In the genomic region with DNA sequence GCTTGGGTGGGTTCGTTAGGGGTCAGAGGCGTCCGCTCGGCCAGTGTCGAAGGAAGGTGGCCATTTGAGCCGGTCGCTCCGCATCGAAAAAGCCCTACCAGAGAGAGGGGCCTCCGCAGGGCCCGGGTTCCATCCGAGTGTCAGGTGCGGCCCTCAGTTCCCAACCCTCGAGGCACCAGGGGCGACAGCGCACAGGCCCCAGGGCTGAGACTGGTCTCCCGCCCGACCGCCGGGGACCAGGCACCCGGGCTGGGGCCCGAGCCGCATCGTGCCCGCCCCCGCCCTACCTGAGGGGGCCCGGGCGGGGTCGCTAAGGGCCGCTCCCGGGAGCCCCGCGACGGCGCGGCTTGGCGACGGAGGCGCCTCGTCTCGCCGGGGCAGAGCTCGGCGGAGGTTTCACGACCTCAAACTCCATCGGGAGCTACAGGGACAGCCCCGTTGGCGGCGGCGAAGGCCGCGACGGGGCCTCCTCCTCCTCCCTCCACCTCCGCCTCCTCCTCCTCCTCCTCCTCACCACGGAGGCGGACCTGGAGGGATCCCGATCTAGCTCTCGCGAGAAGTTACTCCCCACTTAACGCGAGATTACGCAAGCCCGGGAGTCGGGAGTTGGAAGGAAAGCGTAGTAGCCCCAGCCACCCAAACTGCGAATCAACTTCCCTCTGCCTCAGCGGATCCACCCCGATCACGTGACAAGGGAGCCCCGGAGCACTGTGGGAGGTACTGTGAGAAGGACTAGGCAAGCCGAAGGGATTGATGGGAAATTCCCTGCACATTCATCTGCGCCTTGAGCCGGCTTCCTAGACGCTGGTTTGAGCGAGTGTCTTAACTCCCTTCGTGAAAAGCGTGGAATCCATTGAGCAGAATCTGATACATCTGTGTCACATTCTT, we compare ENCODE assay signal across 1 cellular context.
TF ChIP-seq lines count a peak whose summit lies in the region.

A gene with protein sequence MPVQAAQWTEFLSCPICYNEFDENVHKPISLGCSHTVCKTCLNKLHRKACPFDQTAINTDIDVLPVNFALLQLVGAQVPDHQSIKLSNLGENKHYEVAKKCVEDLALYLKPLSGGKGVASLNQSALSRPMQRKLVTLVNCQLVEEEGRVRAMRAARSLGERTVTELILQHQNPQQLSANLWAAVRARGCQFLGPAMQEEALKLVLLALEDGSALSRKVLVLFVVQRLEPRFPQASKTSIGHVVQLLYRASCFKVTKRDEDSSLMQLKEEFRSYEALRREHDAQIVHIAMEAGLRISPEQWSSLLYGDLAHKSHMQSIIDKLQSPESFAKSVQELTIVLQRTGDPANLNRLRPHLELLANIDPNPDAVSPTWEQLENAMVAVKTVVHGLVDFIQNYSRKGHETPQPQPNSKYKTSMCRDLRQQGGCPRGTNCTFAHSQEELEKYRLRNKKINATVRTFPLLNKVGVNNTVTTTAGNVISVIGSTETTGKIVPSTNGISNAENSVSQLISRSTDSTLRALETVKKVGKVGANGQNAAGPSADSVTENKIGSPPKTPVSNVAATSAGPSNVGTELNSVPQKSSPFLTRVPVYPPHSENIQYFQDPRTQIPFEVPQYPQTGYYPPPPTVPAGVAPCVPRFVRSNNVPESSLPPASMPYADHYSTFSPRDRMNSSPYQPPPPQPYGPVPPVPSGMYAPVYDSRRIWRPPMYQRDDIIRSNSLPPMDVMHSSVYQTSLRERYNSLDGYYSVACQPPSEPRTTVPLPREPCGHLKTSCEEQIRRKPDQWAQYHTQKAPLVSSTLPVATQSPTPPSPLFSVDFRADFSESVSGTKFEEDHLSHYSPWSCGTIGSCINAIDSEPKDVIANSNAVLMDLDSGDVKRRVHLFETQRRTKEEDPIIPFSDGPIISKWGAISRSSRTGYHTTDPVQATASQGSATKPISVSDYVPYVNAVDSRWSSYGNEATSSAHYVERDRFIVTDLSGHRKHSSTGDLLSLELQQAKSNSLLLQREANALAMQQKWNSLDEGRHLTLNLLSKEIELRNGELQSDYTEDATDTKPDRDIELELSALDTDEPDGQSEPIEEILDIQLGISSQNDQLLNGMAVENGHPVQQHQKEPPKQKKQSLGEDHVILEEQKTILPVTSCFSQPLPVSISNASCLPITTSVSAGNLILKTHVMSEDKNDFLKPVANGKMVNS (minus strand): TSS at position 537 of the 888 bp plus-strand sequence. CDS start 7,850 bp downstream, outside the sequence.

TF ChIP-seq in HepG2, 621 proteins besides CTCF, POLR2A, EP300 and RAD21 (continued from another document and continues in another):
- no peak for TF ChIP-seq KDM6A (CRISPR knock-in tag; IDR thresholded peaks at IDR 0.05; ENCODE audit: low read depth)
- no peak for TF ChIP-seq ZNF570 (CRISPR knock-in tag; IDR thresholded peaks at IDR 0.05; ENCODE audit: borderline replicate concordance)
- TF ChIP-seq ZFYVE20 (CRISPR knock-in tag; IDR thresholded peaks at IDR 0.05; ENCODE audit: borderline replicate concordance, low read depth): no peak
- TF ChIP-seq, protein P1, sequence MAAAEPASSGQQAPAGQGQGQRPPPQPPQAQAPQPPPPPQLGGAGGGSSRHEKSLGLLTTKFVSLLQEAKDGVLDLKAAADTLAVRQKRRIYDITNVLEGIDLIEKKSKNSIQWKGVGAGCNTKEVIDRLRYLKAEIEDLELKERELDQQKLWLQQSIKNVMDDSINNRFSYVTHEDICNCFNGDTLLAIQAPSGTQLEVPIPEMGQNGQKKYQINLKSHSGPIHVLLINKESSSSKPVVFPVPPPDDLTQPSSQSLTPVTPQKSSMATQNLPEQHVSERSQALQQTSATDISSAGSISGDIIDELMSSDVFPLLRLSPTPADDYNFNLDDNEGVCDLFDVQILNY (CRISPR knock-in tag; conservative IDR thresholded peaks at IDR 0.05): no peak; the same call in 1 of the 2 replicates
- TF ChIP-seq ZNF143 (CRISPR knock-in tag; IDR thresholded peaks at IDR 0.05): peak; percentile 95
- TF ChIP-seq MXD4 (CRISPR knock-in tag; IDR thresholded peaks at IDR 0.05): peak; percentile 73; the same call in 1 of the 2 replicates
- TF ChIP-seq KLF16 (CRISPR knock-in tag; IDR thresholded peaks at IDR 0.05): peak in 1 of 2 experiments; percentile 49; a peak in 2 of 4 replicates
- peak; percentile 47; the same call in 1 of the 2 replicates for TF ChIP-seq ZNF274 (CRISPR knock-in tag; IDR thresholded peaks at IDR 0.05)
- TF ChIP-seq, protein P2, sequence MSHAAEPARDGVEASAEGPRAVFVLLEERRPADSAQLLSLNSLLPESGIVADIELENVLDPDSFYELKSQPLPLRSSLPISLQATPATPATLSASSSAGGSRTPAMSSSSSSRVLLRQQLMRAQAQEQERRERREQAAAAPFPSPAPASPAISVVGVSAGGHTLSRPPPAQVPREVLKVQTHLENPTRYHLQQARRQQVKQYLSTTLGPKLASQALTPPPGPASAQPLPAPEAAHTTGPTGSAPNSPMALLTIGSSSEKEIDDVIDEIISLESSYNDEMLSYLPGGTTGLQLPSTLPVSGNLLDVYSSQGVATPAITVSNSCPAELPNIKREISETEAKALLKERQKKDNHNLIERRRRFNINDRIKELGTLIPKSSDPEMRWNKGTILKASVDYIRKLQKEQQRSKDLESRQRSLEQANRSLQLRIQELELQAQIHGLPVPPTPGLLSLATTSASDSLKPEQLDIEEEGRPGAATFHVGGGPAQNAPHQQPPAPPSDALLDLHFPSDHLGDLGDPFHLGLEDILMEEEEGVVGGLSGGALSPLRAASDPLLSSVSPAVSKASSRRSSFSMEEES (CRISPR knock-in tag; IDR thresholded peaks at IDR 0.05): peak; percentile 77
- no peak for TF ChIP-seq TOPORS (CRISPR knock-in tag; IDR thresholded peaks at IDR 0.05)
- TF ChIP-seq ZNF891 (CRISPR knock-in tag; IDR thresholded peaks at IDR 0.05): no peak
- TF ChIP-seq CREBL2 (CRISPR knock-in tag; IDR thresholded peaks at IDR 0.05; ENCODE audit: borderline replicate concordance): no peak
- TF ChIP-seq ZNF574 (CRISPR knock-in tag; IDR thresholded peaks at IDR 0.05): peak; percentile 76; the same call in 1 of the 2 replicates
- peak; percentile 82; the same call in 1 of the 2 replicates for TF ChIP-seq ZSCAN20 (CRISPR knock-in tag; IDR thresholded peaks at IDR 0.05; ENCODE audit: borderline replicate concordance)
- peak; percentile 90; the same call in 1 of the 2 replicates for TF ChIP-seq KDM5B (CRISPR knock-in tag; IDR thresholded peaks at IDR 0.05; ENCODE audit: borderline replicate concordance)
- TF ChIP-seq ETV5 (CRISPR knock-in tag; IDR thresholded peaks at IDR 0.05; ENCODE audit: borderline replicate concordance): peak; percentile 53
- no peak for TF ChIP-seq PAWR (CRISPR knock-in tag; IDR thresholded peaks at IDR 0.05; ENCODE audit: borderline replicate concordance)
- TF ChIP-seq ATF2 (CRISPR knock-in tag; IDR thresholded peaks at IDR 0.05): no peak; the same call in 1 of the 2 replicates
- no peak for TF ChIP-seq ZBTB2 (CRISPR knock-in tag; IDR thresholded peaks at IDR 0.05; ENCODE audit: low read depth)
- TF ChIP-seq ERF (CRISPR knock-in tag; IDR thresholded peaks at IDR 0.05): no peak
- TF ChIP-seq RFXANK (CRISPR knock-in tag; IDR thresholded peaks at IDR 0.05): no peak
- TF ChIP-seq SMAD9 (CRISPR knock-in tag; IDR thresholded peaks at IDR 0.05): no peak
- TF ChIP-seq POLR2AphosphoS5 (IDR thresholded peaks at IDR 0.05; ENCODE audit: low read depth, low read length): peak; percentile 93
- no peak for TF ChIP-seq ZNF713 (CRISPR knock-in tag; IDR thresholded peaks at IDR 0.05)
- peak; percentile 61; the same call in 1 of the 2 replicates for TF ChIP-seq HDAC1 (CRISPR knock-in tag; IDR thresholded peaks at IDR 0.05)
- peak; percentile 72 for TF ChIP-seq ATF1 (CRISPR knock-in tag; IDR thresholded peaks at IDR 0.05)
- TF ChIP-seq SMARCE1 (IDR thresholded peaks at IDR 0.05; ENCODE audit: borderline replicate concordance): no peak
- TF ChIP-seq RBFOX2 (IDR thresholded peaks at IDR 0.05; ENCODE audit: low read depth, low read length): peak; percentile 95
- TF ChIP-seq SYNCRIP (IDR thresholded peaks at IDR 0.05; ENCODE audit: insufficient read depth, low read depth, low read length): no peak
- TF ChIP-seq SP5 (CRISPR knock-in tag; IDR thresholded peaks at IDR 0.05; ENCODE audit: borderline replicate concordance, low read depth): peak; percentile 31; the same call in 1 of the 2 replicates
- TF ChIP-seq ZNF136 (CRISPR knock-in tag; IDR thresholded peaks at IDR 0.05; ENCODE audit: low read depth): no peak
- TF ChIP-seq MXI1 (IDR thresholded peaks at IDR 0.05; ENCODE audit: borderline replicate concordance, low read depth, low read length): peak; percentile 80; the same call in 2 of the 3 replicates
- TF ChIP-seq STAT5B (CRISPR knock-in tag; IDR thresholded peaks at IDR 0.05): no peak
- 0 out of 2 replicates have a peak, but pooled peaks have one; percentile 10 for TF ChIP-seq KDM3A (CRISPR knock-in tag; IDR thresholded peaks at IDR 0.05; ENCODE audit: low read depth)
- peak; percentile 95 for TF ChIP-seq AGO2 (optimal IDR thresholded peaks at IDR 0.05; ENCODE audit: low read depth, low read length)
- no peak for TF ChIP-seq ZNF367 (CRISPR knock-in tag; IDR thresholded peaks at IDR 0.05; ENCODE audit: borderline replicate concordance)
- TF ChIP-seq SRSF1 (optimal IDR thresholded peaks at IDR 0.05; ENCODE audit: low read depth, low read length): peak; percentile 44
- TF ChIP-seq CREM (IDR thresholded peaks at IDR 0.05): peak; percentile 72
- no peak for TF ChIP-seq CREM (CRISPR knock-in tag; IDR thresholded peaks at IDR 0.05)
- peak; percentile 82 for TF ChIP-seq PHF20 (CRISPR knock-in tag; IDR thresholded peaks at IDR 0.05)
- TF ChIP-seq SP2 (CRISPR knock-in tag; IDR thresholded peaks at IDR 0.05): 0 out of 2 replicates have a peak, but pooled peaks have one; percentile 40
- no peak for TF ChIP-seq TSC22D2 (CRISPR knock-in tag; IDR thresholded peaks at IDR 0.05; ENCODE audit: borderline replicate concordance)
- no peak for TF ChIP-seq ZNF773 (CRISPR knock-in tag; IDR thresholded peaks at IDR 0.05; ENCODE audit: borderline replicate concordance)
- TF ChIP-seq, protein P3, sequence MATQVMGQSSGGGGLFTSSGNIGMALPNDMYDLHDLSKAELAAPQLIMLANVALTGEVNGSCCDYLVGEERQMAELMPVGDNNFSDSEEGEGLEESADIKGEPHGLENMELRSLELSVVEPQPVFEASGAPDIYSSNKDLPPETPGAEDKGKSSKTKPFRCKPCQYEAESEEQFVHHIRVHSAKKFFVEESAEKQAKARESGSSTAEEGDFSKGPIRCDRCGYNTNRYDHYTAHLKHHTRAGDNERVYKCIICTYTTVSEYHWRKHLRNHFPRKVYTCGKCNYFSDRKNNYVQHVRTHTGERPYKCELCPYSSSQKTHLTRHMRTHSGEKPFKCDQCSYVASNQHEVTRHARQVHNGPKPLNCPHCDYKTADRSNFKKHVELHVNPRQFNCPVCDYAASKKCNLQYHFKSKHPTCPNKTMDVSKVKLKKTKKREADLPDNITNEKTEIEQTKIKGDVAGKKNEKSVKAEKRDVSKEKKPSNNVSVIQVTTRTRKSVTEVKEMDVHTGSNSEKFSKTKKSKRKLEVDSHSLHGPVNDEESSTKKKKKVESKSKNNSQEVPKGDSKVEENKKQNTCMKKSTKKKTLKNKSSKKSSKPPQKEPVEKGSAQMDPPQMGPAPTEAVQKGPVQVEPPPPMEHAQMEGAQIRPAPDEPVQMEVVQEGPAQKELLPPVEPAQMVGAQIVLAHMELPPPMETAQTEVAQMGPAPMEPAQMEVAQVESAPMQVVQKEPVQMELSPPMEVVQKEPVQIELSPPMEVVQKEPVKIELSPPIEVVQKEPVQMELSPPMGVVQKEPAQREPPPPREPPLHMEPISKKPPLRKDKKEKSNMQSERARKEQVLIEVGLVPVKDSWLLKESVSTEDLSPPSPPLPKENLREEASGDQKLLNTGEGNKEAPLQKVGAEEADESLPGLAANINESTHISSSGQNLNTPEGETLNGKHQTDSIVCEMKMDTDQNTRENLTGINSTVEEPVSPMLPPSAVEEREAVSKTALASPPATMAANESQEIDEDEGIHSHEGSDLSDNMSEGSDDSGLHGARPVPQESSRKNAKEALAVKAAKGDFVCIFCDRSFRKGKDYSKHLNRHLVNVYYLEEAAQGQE (IDR thresholded peaks at IDR 0.05; ENCODE audit: borderline replicate concordance in 1 of 2, low read depth in 1 of 2, low read length in 2 of 2): peak in 1 of 2 experiments; percentile 17; a peak in 1 of 4 replicates
- TF ChIP-seq ZNF292 (CRISPR knock-in tag; IDR thresholded peaks at IDR 0.05; ENCODE audit: borderline replicate concordance, low read depth): no peak
- no peak for TF ChIP-seq SKI (IDR thresholded peaks at IDR 0.05; ENCODE audit: partially characterized antibody)
